Comparison of ENCODE assay signal across 28 cellular contexts in genomic region chr4:186707996-186708395, GRCh38.
"Had no signal": no experiment of that assay in that cellular context is flagged by ENCODE, and none has a peak within 500 bp of the region (broad histone marks: within the 10 kb centered on the region; RNA-seq: fewer than 3 reads in every experiment).

No MANE protein-coding gene starts in this region.

- DNase-seq: activated CD4-positive, alpha-beta memory T cell treated with anti-CD3 and anti-CD28 coated beads, Interleukin-2, amount 10 ng/mL, durations not matched to agents 7 days and 5 days; activated CD4-positive, alpha-beta T cell treated with anti-CD3 and anti-CD28 coated beads for 1 hour; activated CD4-positive, alpha-beta T cell treated with anti-CD3 and anti-CD28 coated beads for 48 hours; activated CD4-positive, CD25-positive, alpha-beta regulatory T cell; activated CD8-positive, alpha-beta memory T cell treated with anti-CD3 and anti-CD28 coated beads for 24 hours; activated CD8-positive, alpha-beta memory T cell treated with anti-CD3 and anti-CD28 coated beads, Interleukin-2, amount 10 ng/mL, durations not matched to agents 7 days and 5 days; activated CD8-positive, alpha-beta memory T cell treated with anti-CD3 and anti-CD28 coated beads, Interleukin-2, amount 50 U/mL, for 48 hours; activated effector memory CD4-positive, alpha-beta T cell treated with Interleukin-2 at 50 U/mL for 16 hours; activated naive CD4-positive, alpha-beta T cell treated with anti-CD3 and anti-CD28 coated beads, Interleukin-2, amount 10 ng/mL, durations not matched to agents 7 days and 5 days; activated naive CD8-positive, alpha-beta T cell treated with anti-CD3 and anti-CD28 coated beads, Interleukin-2, amount 50 U/mL, for 24 hours; activated T-cell treated with anti-CD3 and anti-CD28 coated beads, Interleukin-2, amount 50 U/mL, for 48 hours; anterior cingulate cortex; Karpas-422; KBM-7; NCI-H1048; NCI-H1105 treated with DMSO at 0.1 percent for 48 hours; NCI-H1436; NCI-H1694; NCI-H1930; NCI-H2081 treated with DMSO at 0.1 percent for 48 hours; NCI-H345; NCI-H524 treated with DMSO at 0.1 percent for 48 hours; SHP77; SJCRH30; T1000; WERI-Rb-1 had no signal

- H3K27ac ChIP-seq: SJCRH30, SK-N-MC, WERI-Rb-1 had no signal

- H3K36me3 ChIP-seq: WERI-Rb-1 had no signal

- H3K27me3 ChIP-seq: SJCRH30 had no signal

- H3K4me1 ChIP-seq: SJCRH30 had no signal

- H3K4me3 ChIP-seq: SJCRH30, SK-N-MC had no signal

- H3K9me3 ChIP-seq: SJCRH30 had no signal

- ATAC-seq: activated CD8-positive, alpha-beta memory T cell treated with anti-CD3 and anti-CD28 coated beads, Interleukin-2, amount 10 ng/mL, durations not matched to agents 7 days and 5 days; activated naive CD8-positive, alpha-beta T cell treated with anti-CD3 and anti-CD28 coated beads, Interleukin-2, amount 50 U/mL, for 24 hours; Panc1 had no signal
